In genomic region chr10:71638577-71639411, GRCh38 we compare ENCODE assay signal across 11 cellular contexts.
DNase-seq lines count a peak whose midpoint lies in the region; ATAC-seq, FAIRE-seq and TF ChIP-seq lines count a peak whose summit lies in the region.
"Had no signal": no experiment of that assay in that cellular context is flagged by ENCODE, and none has a peak within 500 bp of the region (broad histone marks: within the 10 kb centered on the region; RNA-seq: fewer than 3 reads in every experiment).

No MANE protein-coding gene starts in this region.

- peaks cover 6% of the 10 kb centered on the region for H3K4me1 Mint-ChIP-seq in activated CD4-positive, alpha-beta T cell treated with anti-CD3 and anti-CD28 coated beads, Interleukin-2, amount 10 ng/mL, durations not matched to agents 7 days and 5 days

- peak overlapping the region; percentile 22 for H3K4me2 ChIP-seq in PC-9
- H3K4me2 ChIP-seq: smooth muscle cell had no signal

- H3K9me3 Mint-ChIP-seq in activated CD4-positive, alpha-beta T cell treated with anti-CD3 and anti-CD28 coated beads, Interleukin-2, amount 10 ng/mL, durations not matched to agents 7 days and 5 days = no peaks in the 10 kb centered on the region

- H3K4me3 Mint-ChIP-seq in activated CD4-positive, alpha-beta T cell treated with anti-CD3 and anti-CD28 coated beads, Interleukin-2, amount 10 ng/mL, durations not matched to agents 7 days and 5 days = no peak overlapping the region

- H3K36me3 ChIP-seq in HEK293 (ENCODE audit: control insufficient read depth in 2 of 2, insufficient read depth in 1 of 2, low read length in 2 of 2) = no peaks in the 10 kb centered on the region
- H3K36me3 ChIP-seq in PC-9 (ENCODE audit: low read depth) = no peaks in the 10 kb centered on the region
- no peaks in the 10 kb centered on the region for H3K36me3 ChIP-seq in small intestine (ENCODE audit: control insufficient read depth in 2 of 2, insufficient read depth in 2 of 2, low read length in 2 of 2)
- H3K36me3 ChIP-seq: heart right ventricle had no signal

- CTCF ChIA-PET in HEK293 (lab: Yijun Ruan, JAX) = interaction anchor here (0.6 to 4.0 kb wide), 6 partner anchors 15 to 430 kb away, joined by 3 to 17 read pairs (median 4); no protein-coding TSS in a partner anchor
- CTCF ChIA-PET in PC-9 (lab: Charles Lee) = interaction anchor here (1.1 kb wide), 1 partner anchor 58 kb away, joined by 3 read pairs; no protein-coding TSS in a partner anchor
- CTCF ChIA-PET in activated CD4-positive, alpha-beta T cell treated with anti-CD3 and anti-CD28 coated beads, Interleukin-2, amount 10 ng/mL, durations not matched to agents 7 days and 5 days (lab: Charles Lee) = no interaction called here

- H3K27ac Mint-ChIP-seq in activated CD4-positive, alpha-beta T cell treated with anti-CD3 and anti-CD28 coated beads, Interleukin-2, amount 10 ng/mL, durations not matched to agents 7 days and 5 days = no peak overlapping the region

- WGBS in small intestine, 3 donors = 8 to 34% (median 21%) methylated on average over 22 to 23 of the region's 23 CpGs

- ATAC-seq in left colon = peak; percentile 84

- H3K27me3 Mint-ChIP-seq in activated CD4-positive, alpha-beta T cell treated with anti-CD3 and anti-CD28 coated beads, Interleukin-2, amount 10 ng/mL, durations not matched to agents 7 days and 5 days = no peaks in the 10 kb centered on the region

- H3K4me1 ChIP-seq in HEK293 (ENCODE audit: control insufficient read depth, insufficient read depth, low read length) = no peaks in the 10 kb centered on the region
- H3K4me1 ChIP-seq in PC-9 (replicated peaks; ENCODE audit: insufficient read depth) = peaks cover 16% of the 10 kb centered on the region
- H3K4me1 ChIP-seq in small intestine (ENCODE audit: control insufficient read depth in 2 of 2, insufficient read depth in 1 of 2, low read depth in 1 of 2, low read length in 1 of 2) = peaks cover 0 to 19% of the 10 kb centered on the region in 2 donors

- no peak for FAIRE-seq in small intestine (lab: Jason Lieb, UNC)

- no peaks in the 10 kb centered on the region for H3K36me3 Mint-ChIP-seq in activated CD4-positive, alpha-beta T cell treated with anti-CD3 and anti-CD28 coated beads, Interleukin-2, amount 10 ng/mL, durations not matched to agents 7 days and 5 days (ENCODE audit: low read depth)

- no peak for TF ChIP-seq CTCF in HEK293 (tag by site-specific recombination; IDR thresholded peaks at IDR 0.05)
- no peak for TF ChIP-seq CTCF in PC-9 (conservative IDR thresholded peaks at IDR 0.05)

- POLR2A ChIA-PET in HEK293 (lab: Yijun Ruan, JAX) (no interaction called here), PC-9 (lab: Charles Lee; ENCODE audit: unreplicated experiment) (no interaction called here)
- POLR2A ChIA-PET in activated CD4-positive, alpha-beta T cell treated with anti-CD3 and anti-CD28 coated beads, Interleukin-2, amount 10 ng/mL, durations not matched to agents 7 days and 5 days (lab: Charles Lee) = no interaction called here

- H3K27me3 ChIP-seq in PC-9 (ENCODE audit: insufficient read depth, low read depth) (no peaks in the 10 kb centered on the region), small intestine (ENCODE audit: control insufficient read depth in 2 of 2, insufficient read depth in 2 of 2, low read length in 2 of 2) (no peaks in the 10 kb centered on the region)

- no peaks in the 10 kb centered on the region for H4K20me1 ChIP-seq in PC-9 (ENCODE audit: insufficient read depth)

- no peak overlapping the region for H3K27ac ChIP-seq in HEK293 (ENCODE audit: extremely low read depth, low read depth, low read length)
- no peak overlapping the region for H3K27ac ChIP-seq in PC-9
- peak overlapping the region; percentile 94 to 97 for H3K27ac ChIP-seq in small intestine (ENCODE audit: low read depth in 1 of 2, low read length in 1 of 2)

- H3K4me3 ChIP-seq in HEK293 (ENCODE audit: low read depth, low read length) (no peak overlapping the region), PC-9 (no peak overlapping the region), small intestine (ENCODE audit: low read depth in 1 of 2, low read length in 2 of 2) (no peak overlapping the region)
- H3K4me3 ChIP-seq: smooth muscle cell had no signal

- no TSS peak for BruUV-seq in PC-9 (replicated peaks; lab: Mats Ljungman, UMichigan)

- no peaks in the 10 kb centered on the region for H3K79me2 ChIP-seq in PC-9 (ENCODE audit: low read depth)

- H3K9me3 ChIP-seq in HEK293 (ENCODE audit: control insufficient read depth, insufficient read depth, low read depth, low read length) (no peaks in the 10 kb centered on the region), PC-9 (ENCODE audit: insufficient read depth, low read depth) (no peaks in the 10 kb centered on the region), small intestine (ENCODE audit: control insufficient read depth, low read depth) (no peaks in the 10 kb centered on the region)
- H3K9me3 ChIP-seq: heart right ventricle had no signal

- H2AFZ ChIP-seq in PC-9 = no peak overlapping the region

- intact Hi-C loops in PC-9 (cut with micrococcal nuclease; ENCODE audit: unreplicated experiment) (no loop called here), left colon (cut with DNase I, micrococcal nuclease) (no loop called here)

- H3F3A ChIP-seq in PC-9 (ENCODE audit: insufficient read depth, low read depth) = no peaks in the 10 kb centered on the region; the same call in 1 of the 2 replicates

- no peaks in the 10 kb centered on the region for H3K9me2 ChIP-seq in PC-9 (ENCODE audit: insufficient read depth)

- DNase-seq in PC-9 (no peak), left colon (peak; percentile 90 to 92), small intestine (peak; percentile 98), activated gamma-delta T cell (lab: John Stamatoyannopoulos, UW) (no peak)
- no peak for DNase-seq in activated effector memory CD4-positive, alpha-beta T cell treated with anti-CD3 and anti-CD28 coated beads, Interleukin-2, amount 50 U/mL, for 16 hours
- DNase-seq in activated CD4-positive, alpha-beta T cell treated with anti-CD3 and anti-CD28 coated beads, Interleukin-2, amount 10 ng/mL, durations not matched to agents 7 days and 5 days = no peak
- DNase-seq: heart right ventricle, midbrain, NCI-H1105 treated with DMSO at 0.1 percent for 48 hours had no signal

TF ChIP-seq in HEK293, 187 proteins besides CTCF, POLR2A, EP300 and RAD21 (continues in another document):
- TF ChIP-seq ZNF341 (tag by site-specific recombination; IDR thresholded peaks at IDR 0.05; ENCODE audit: low read depth) = peak; percentile 86
- TF ChIP-seq IKZF3 (tag by site-specific recombination; IDR thresholded peaks at IDR 0.05) = 0 out of 2 replicates have a peak, but pooled peaks have one; percentile 10
- 0 out of 2 replicates have a peak, but pooled peaks have one; percentile 10 for TF ChIP-seq ZNF423 (tag by site-specific recombination; IDR thresholded peaks at IDR 0.05)
- TF ChIP-seq ZNF266 (tag by site-specific recombination; IDR thresholded peaks at IDR 0.05; ENCODE audit: low read depth) = no peak
- peak; percentile 47; the same call in 1 of the 2 replicates for TF ChIP-seq OSR2 (tag by site-specific recombination; IDR thresholded peaks at IDR 0.05)
- peak; percentile 95 for TF ChIP-seq GLIS1 (tag by site-specific recombination; IDR thresholded peaks at IDR 0.05)
- peak; percentile 87 for TF ChIP-seq ZBTB8A (tag by site-specific recombination; IDR thresholded peaks at IDR 0.05)
- 0 out of 2 replicates have a peak, but pooled peaks have one; percentile 27 for TF ChIP-seq ZSCAN30 (tag by site-specific recombination; IDR thresholded peaks at IDR 0.05)
- no peak for TF ChIP-seq EGR2 (tag by site-specific recombination; IDR thresholded peaks at IDR 0.05; ENCODE audit: low read depth)
- TF ChIP-seq KLF17 (tag by site-specific recombination; IDR thresholded peaks at IDR 0.05) = peak; percentile 97
- peak; percentile 99 for TF ChIP-seq ZIC2 (tag by site-specific recombination; IDR thresholded peaks at IDR 0.05)
- no peak for TF ChIP-seq ZNF561 (tag by site-specific recombination; IDR thresholded peaks at IDR 0.05; ENCODE audit: borderline replicate concordance)
- peak; percentile 77 for TF ChIP-seq SP7 (tag by site-specific recombination; IDR thresholded peaks at IDR 0.05)
- TF ChIP-seq, protein P1, sequence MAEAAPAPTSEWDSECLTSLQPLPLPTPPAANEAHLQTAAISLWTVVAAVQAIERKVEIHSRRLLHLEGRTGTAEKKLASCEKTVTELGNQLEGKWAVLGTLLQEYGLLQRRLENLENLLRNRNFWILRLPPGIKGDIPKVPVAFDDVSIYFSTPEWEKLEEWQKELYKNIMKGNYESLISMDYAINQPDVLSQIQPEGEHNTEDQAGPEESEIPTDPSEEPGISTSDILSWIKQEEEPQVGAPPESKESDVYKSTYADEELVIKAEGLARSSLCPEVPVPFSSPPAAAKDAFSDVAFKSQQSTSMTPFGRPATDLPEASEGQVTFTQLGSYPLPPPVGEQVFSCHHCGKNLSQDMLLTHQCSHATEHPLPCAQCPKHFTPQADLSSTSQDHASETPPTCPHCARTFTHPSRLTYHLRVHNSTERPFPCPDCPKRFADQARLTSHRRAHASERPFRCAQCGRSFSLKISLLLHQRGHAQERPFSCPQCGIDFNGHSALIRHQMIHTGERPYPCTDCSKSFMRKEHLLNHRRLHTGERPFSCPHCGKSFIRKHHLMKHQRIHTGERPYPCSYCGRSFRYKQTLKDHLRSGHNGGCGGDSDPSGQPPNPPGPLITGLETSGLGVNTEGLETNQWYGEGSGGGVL (tag by site-specific recombination; IDR thresholded peaks at IDR 0.05) = peak; percentile 91
- no peak for TF ChIP-seq ZNF629 (tag by site-specific recombination; IDR thresholded peaks at IDR 0.05)
- TF ChIP-seq, protein P2, sequence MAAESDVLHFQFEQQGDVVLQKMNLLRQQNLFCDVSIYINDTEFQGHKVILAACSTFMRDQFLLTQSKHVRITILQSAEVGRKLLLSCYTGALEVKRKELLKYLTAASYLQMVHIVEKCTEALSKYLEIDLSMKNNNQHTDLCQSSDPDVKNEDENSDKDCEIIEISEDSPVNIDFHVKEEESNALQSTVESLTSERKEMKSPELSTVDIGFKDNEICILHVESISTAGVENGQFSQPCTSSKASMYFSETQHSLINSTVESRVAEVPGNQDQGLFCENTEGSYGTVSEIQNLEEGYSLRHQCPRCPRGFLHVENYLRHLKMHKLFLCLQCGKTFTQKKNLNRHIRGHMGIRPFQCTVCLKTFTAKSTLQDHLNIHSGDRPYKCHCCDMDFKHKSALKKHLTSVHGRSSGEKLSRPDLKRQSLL (tag by site-specific recombination; IDR thresholded peaks at IDR 0.05) = no peak

Comparison
In these comparisons a context has a peak if more than half of its experiments do, and no peak if none do; other contexts are left out.
1. H3K27ac ChIP-seq: peak in small intestine (2 of 2); none in HEK293 (single experiment) and PC-9 (single experiment).
2. DNase-seq: peak in left colon (2 of 2) and small intestine (single experiment); none in PC-9 (0 of 2), activated effector memory CD4-positive, alpha-beta T cell treated with anti-CD3 and anti-CD28 coated beads, Interleukin-2, amount 50 U/mL, for 16 hours (single experiment), activated gamma-delta T cell (single experiment) and activated CD4-positive, alpha-beta T cell treated with anti-CD3 and anti-CD28 coated beads, Interleukin-2, amount 10 ng/mL, durations not matched to agents 7 days and 5 days (single experiment).